ENCODE assay signal across 1 cellular context in the genomic region with DNA sequence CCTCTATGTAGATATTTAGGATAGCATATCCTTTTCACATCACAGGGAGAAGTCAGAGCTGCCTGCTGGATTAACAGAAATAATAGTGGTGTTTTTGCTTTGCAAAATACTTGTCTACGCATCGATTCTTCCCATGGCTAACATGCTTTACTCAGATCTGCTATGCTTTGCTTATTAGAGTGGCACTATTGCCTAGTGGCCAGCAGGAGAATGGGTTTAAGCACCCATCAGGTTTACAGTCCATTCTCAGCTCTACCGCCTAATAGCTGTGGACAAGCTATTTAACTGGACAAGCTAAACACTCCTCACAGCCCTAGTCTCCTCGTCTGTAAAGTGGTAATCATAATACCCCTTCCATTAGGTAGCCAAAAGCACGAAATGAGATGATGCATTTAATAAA.
TF ChIP-seq lines count a peak whose summit lies in the region.

No MANE protein-coding gene starts in this region.

TF ChIP-seq in GM23338, 12 proteins besides CTCF, POLR2A, EP300 and RAD21 (continued from another document):
- TF ChIP-seq, protein P1, sequence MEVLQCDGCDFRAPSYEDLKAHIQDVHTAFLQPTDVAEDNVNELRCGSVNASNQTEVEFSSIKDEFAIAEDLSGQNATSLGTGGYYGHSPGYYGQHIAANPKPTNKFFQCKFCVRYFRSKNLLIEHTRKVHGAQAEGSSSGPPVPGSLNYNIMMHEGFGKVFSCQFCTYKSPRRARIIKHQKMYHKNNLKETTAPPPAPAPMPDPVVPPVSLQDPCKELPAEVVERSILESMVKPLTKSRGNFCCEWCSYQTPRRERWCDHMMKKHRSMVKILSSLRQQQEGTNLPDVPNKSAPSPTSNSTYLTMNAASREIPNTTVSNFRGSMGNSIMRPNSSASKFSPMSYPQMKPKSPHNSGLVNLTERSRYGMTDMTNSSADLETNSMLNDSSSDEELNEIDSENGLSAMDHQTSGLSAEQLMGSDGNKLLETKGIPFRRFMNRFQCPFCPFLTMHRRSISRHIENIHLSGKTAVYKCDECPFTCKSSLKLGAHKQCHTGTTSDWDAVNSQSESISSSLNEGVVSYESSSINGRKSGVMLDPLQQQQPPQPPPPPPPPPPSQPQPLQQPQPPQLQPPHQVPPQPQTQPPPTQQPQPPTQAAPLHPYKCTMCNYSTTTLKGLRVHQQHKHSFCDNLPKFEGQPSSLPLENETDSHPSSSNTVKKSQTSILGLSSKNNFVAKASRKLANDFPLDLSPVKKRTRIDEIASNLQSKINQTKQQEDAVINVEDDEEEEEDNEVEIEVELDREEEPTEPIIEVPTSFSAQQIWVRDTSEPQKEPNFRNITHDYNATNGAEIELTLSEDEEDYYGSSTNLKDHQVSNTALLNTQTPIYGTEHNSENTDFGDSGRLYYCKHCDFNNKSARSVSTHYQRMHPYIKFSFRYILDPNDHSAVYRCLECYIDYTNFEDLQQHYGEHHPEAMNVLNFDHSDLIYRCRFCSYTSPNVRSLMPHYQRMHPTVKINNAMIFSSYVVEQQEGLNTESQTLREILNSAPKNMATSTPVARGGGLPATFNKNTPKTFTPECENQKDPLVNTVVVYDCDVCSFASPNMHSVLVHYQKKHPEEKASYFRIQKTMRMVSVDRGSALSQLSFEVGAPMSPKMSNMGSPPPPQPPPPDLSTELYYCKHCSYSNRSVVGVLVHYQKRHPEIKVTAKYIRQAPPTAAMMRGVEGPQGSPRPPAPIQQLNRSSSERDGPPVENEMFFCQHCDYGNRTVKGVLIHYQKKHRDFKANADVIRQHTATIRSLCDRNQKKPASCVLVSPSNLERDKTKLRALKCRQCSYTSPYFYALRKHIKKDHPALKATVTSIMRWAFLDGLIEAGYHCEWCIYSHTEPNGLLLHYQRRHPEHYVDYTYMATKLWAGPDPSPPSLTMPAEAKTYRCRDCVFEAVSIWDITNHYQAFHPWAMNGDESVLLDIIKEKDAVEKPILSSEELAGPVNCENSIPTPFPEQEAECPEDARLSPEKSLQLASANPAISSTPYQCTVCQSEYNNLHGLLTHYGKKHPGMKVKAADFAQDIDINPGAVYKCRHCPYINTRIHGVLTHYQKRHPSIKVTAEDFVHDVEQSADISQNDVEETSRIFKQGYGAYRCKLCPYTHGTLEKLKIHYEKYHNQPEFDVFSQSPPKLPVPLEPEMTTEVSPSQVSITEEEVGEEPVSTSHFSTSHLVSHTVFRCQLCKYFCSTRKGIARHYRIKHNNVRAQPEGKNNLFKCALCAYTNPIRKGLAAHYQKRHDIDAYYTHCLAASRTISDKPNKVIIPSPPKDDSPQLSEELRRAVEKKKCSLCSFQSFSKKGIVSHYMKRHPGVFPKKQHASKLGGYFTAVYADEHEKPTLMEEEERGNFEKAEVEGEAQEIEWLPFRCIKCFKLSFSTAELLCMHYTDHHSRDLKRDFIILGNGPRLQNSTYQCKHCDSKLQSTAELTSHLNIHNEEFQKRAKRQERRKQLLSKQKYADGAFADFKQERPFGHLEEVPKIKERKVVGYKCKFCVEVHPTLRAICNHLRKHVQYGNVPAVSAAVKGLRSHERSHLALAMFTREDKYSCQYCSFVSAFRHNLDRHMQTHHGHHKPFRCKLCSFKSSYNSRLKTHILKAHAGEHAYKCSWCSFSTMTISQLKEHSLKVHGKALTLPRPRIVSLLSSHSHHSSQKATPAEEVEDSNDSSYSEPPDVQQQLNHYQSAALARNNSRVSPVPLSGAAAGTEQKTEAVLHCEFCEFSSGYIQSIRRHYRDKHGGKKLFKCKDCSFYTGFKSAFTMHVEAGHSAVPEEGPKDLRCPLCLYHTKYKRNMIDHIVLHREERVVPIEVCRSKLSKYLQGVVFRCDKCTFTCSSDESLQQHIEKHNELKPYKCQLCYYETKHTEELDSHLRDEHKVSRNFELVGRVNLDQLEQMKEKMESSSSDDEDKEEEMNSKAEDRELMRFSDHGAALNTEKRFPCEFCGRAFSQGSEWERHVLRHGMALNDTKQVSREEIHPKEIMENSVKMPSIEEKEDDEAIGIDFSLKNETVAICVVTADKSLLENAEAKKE (CRISPR knock-in tag; IDR thresholded peaks at IDR 0.05) = no peak
- no peak for TF ChIP-seq POLR2AphosphoS5 (IDR thresholded peaks at IDR 0.05; ENCODE audit: low read depth)
- no peak for TF ChIP-seq NANOG (IDR thresholded peaks at IDR 0.05; ENCODE audit: borderline replicate concordance)
- TF ChIP-seq, protein P2, sequence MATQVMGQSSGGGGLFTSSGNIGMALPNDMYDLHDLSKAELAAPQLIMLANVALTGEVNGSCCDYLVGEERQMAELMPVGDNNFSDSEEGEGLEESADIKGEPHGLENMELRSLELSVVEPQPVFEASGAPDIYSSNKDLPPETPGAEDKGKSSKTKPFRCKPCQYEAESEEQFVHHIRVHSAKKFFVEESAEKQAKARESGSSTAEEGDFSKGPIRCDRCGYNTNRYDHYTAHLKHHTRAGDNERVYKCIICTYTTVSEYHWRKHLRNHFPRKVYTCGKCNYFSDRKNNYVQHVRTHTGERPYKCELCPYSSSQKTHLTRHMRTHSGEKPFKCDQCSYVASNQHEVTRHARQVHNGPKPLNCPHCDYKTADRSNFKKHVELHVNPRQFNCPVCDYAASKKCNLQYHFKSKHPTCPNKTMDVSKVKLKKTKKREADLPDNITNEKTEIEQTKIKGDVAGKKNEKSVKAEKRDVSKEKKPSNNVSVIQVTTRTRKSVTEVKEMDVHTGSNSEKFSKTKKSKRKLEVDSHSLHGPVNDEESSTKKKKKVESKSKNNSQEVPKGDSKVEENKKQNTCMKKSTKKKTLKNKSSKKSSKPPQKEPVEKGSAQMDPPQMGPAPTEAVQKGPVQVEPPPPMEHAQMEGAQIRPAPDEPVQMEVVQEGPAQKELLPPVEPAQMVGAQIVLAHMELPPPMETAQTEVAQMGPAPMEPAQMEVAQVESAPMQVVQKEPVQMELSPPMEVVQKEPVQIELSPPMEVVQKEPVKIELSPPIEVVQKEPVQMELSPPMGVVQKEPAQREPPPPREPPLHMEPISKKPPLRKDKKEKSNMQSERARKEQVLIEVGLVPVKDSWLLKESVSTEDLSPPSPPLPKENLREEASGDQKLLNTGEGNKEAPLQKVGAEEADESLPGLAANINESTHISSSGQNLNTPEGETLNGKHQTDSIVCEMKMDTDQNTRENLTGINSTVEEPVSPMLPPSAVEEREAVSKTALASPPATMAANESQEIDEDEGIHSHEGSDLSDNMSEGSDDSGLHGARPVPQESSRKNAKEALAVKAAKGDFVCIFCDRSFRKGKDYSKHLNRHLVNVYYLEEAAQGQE (IDR thresholded peaks at IDR 0.05; ENCODE audit: unreplicated experiment) = no peak
- TF ChIP-seq STAT1 (IDR thresholded peaks at IDR 0.05; ENCODE audit: unreplicated experiment) = no peak
- no peak for TF ChIP-seq CREB1 (CRISPR knock-in tag; IDR thresholded peaks at IDR 0.05; ENCODE audit: low read depth)
- no peak for TF ChIP-seq ZNF114 (CRISPR knock-in tag; IDR thresholded peaks at IDR 0.05)
- TF ChIP-seq JUNB (IDR thresholded peaks at IDR 0.05; ENCODE audit: unreplicated experiment) = no peak
- TF ChIP-seq EZH2 (IDR thresholded peaks at IDR 0.05; ENCODE audit: low read depth, unreplicated experiment) = no peak
